ENCODE assay signal across 9 cellular contexts in the genomic region with DNA sequence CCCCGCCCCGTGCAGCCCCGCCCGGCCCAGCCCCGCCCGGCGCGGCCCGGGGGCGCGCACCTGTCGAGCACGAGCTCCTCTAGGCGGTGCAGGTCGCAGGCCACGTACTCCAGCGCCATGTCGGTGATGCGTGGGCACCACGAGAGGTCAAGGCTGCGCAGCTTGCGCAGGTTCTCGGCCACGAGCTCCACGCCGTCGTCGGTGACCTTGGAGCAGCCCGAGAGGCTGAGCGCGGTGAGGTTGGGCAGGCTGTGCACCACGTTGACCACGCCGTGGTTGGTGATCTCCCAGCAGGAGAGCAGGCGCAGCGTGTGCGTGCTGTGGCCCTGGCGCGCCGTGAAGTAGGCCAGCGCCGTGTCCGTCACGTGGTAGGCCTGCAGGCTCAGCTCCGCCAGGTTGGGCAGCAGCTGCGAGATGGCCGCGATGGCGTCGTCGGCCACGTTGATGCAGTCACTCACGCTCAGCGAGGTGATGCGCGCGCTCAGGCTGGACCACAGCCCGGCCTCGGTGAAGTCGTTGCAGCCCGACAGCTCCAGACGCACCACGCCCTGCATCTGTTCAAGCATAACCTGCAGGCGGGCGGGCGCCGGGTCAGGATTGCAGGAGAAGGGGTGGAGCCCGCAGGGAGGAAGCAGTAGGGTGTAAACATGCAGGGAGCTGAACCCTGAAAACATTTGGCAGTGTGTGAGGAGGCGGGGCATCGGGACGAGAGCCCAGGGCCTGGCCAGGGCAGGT. TPM values are rescaled to one million over a fixed set of nuclear protein-coding genes. Genes with fewer than 3 reads are reported as not detected.
DNase-seq lines count a peak whose midpoint lies in the region; ATAC-seq and TF ChIP-seq lines count a peak whose summit lies in the region.
"Had no signal": no experiment of that assay in that cellular context is flagged by ENCODE, and none has a peak within 500 bp of the region (broad histone marks: within the 10 kb centered on the region; RNA-seq: fewer than 3 reads in every experiment).

No MANE protein-coding gene starts in this region.

- H3K9ac ChIP-seq in smooth muscle cell (ENCODE audit: low read depth): no peak overlapping the region

- H3F3A ChIP-seq in smooth muscle cell (ENCODE audit: low read depth): no peaks in the 10 kb centered on the region

- peak overlapping the region; percentile 20 for H3K4me3 ChIP-seq in epithelial cell of esophagus (ENCODE audit: low read length)
- no peak overlapping the region for H3K4me3 ChIP-seq in smooth muscle cell

- no peaks in the 10 kb centered on the region for H3K36me3 Mint-ChIP-seq in activated CD4-positive, alpha-beta T cell treated with anti-CD3 and anti-CD28 coated beads, Interleukin-2, amount 10 ng/mL, durations not matched to agents 24 days and 14 days (ENCODE audit: low read depth)

- no peaks in the 10 kb centered on the region for H4K20me1 ChIP-seq in smooth muscle cell (ENCODE audit: low read depth)

- H3K4me1 ChIP-seq in smooth muscle cell (ENCODE audit: low read depth): peaks cover 6% of the 10 kb centered on the region

- DNase-seq in DMS79 treated with DMSO at 0.1 percent for 48 hours (lab: John Stamatoyannopoulos, UW) (peak; percentile 95), NCI-H1417 treated with DMSO at 0.1 percent for 48 hours (lab: John Stamatoyannopoulos, UW) (peak; percentile 54), epithelial cell of esophagus (ENCODE audit: low read depth) (peak; percentile 89), smooth muscle cell (lab: John Stamatoyannopoulos, UW; ENCODE audit: unreplicated experiment) (no peak)
- DNase-seq in activated CD4-positive, alpha-beta T cell treated with anti-CD3 and anti-CD28 coated beads, Interleukin-2, amount 10 ng/mL, durations not matched to agents 24 days and 14 days: peak; percentile 92
- DNase-seq: heart right ventricle had no signal

- peak overlapping the region; percentile 87 for H3K27ac Mint-ChIP-seq in activated CD4-positive, alpha-beta T cell treated with anti-CD3 and anti-CD28 coated beads, Interleukin-2, amount 10 ng/mL, durations not matched to agents 24 days and 14 days

- TF ChIP-seq CTCF in epithelial cell of esophagus (IDR thresholded peaks at IDR 0.05; ENCODE audit: insufficient read depth, low read depth, low read length, missing control alignments) (no peak), smooth muscle cell (IDR thresholded peaks at IDR 0.05; ENCODE audit: borderline replicate concordance, insufficient read depth, poor library complexity, severe bottlenecking) (no peak)

- H3K27ac ChIP-seq in smooth muscle cell (ENCODE audit: low read depth): no peak overlapping the region
- H3K27ac ChIP-seq: heart right ventricle had no signal

- peak overlapping the region; percentile 85 for H3K4me3 Mint-ChIP-seq in activated CD4-positive, alpha-beta T cell treated with anti-CD3 and anti-CD28 coated beads, Interleukin-2, amount 10 ng/mL, durations not matched to agents 24 days and 14 days

- no peaks in the 10 kb centered on the region for H3K36me3 ChIP-seq in smooth muscle cell (ENCODE audit: low read depth)
- H3K36me3 ChIP-seq: heart right ventricle had no signal

- H3K4me2 ChIP-seq in smooth muscle cell: peak overlapping the region; percentile 31

- 15% methylated on average over 60 of the region's 71 CpGs for WGBS in smooth muscle cell (ENCODE audit: low lambda C conversion rate)

- no peaks in the 10 kb centered on the region for H3K9me3 ChIP-seq in smooth muscle cell (replicated peaks; ENCODE audit: low read depth)
- H3K9me3 ChIP-seq: heart right ventricle had no signal

- intact Hi-C loops in activated CD4-positive, alpha-beta T cell treated with anti-CD3 and anti-CD28 coated beads, Interleukin-2, amount 10 ng/mL, durations not matched to agents 24 days and 14 days (cut with micrococcal nuclease): no loop called here

- H3K79me2 ChIP-seq in smooth muscle cell (ENCODE audit: low read depth): no peaks in the 10 kb centered on the region

- H3K4me1 Mint-ChIP-seq in activated CD4-positive, alpha-beta T cell treated with anti-CD3 and anti-CD28 coated beads, Interleukin-2, amount 10 ng/mL, durations not matched to agents 24 days and 14 days: peaks cover 15% of the 10 kb centered on the region

- H3K9me3 Mint-ChIP-seq in activated CD4-positive, alpha-beta T cell treated with anti-CD3 and anti-CD28 coated beads, Interleukin-2, amount 10 ng/mL, durations not matched to agents 24 days and 14 days: peaks cover 4% of the 10 kb centered on the region

- peaks cover 20% of the 10 kb centered on the region for H3K27me3 Mint-ChIP-seq in activated CD4-positive, alpha-beta T cell treated with anti-CD3 and anti-CD28 coated beads, Interleukin-2, amount 10 ng/mL, durations not matched to agents 24 days and 14 days

- no peak overlapping the region for H2AFZ ChIP-seq in smooth muscle cell (ENCODE audit: low read depth)

- H3K27me3 ChIP-seq in smooth muscle cell (ENCODE audit: low read depth): peaks cover 83% of the 10 kb centered on the region

- ATAC-seq in HG03521 (IDR thresholded peaks at IDR 0.05; ENCODE audit: unreplicated experiment): no peak
- ATAC-seq in GM21367 (IDR thresholded peaks at IDR 0.05; ENCODE audit: unreplicated experiment): no peak
- ATAC-seq in GM18868 (IDR thresholded peaks at IDR 0.05; ENCODE audit: unreplicated experiment): no peak

RNA-seq across cellular contexts. Expression of gene WDR24, which starts 5.3 kb away (rescaled TPM):
- 22.4 and 24.1 TPM in 2 replicates for total RNA-seq in activated CD4-positive, alpha-beta T cell treated with anti-CD3 and anti-CD28 coated beads, Interleukin-2, amount 10 ng/mL, durations not matched to agents 24 days and 14 days
- total RNA-seq in smooth muscle cell: 4.7 and 10.6 TPM in 2 replicates
- 19.3 and 22.2 TPM in 2 replicates for polyA plus RNA-seq in smooth muscle cell

RNA-seq across cellular contexts. Expression of gene FBXL16, which starts 10.1 kb away (rescaled TPM):
- total RNA-seq in activated CD4-positive, alpha-beta T cell treated with anti-CD3 and anti-CD28 coated beads, Interleukin-2, amount 10 ng/mL, durations not matched to agents 24 days and 14 days: 6.4 and 6.8 TPM in 2 replicates
- total RNA-seq in smooth muscle cell: 0.76 TPM in 1 of 2 replicates, not detected in the other
- polyA plus RNA-seq in smooth muscle cell: 0.17 TPM in 1 of 2 replicates, not detected in the other

RNA-seq across cellular contexts. Expression of gene JMJD8, which starts 11.4 kb away (rescaled TPM):
- total RNA-seq in activated CD4-positive, alpha-beta T cell treated with anti-CD3 and anti-CD28 coated beads, Interleukin-2, amount 10 ng/mL, durations not matched to agents 24 days and 14 days: 60.3 and 61.1 TPM in 2 replicates
- total RNA-seq in smooth muscle cell: 42.9 and 47.9 TPM in 2 replicates
- 92.5 and 95.1 TPM in 2 replicates for polyA plus RNA-seq in smooth muscle cell

RNA-seq across cellular contexts. Expression of gene STUB1, which starts 15.3 kb away (rescaled TPM):
- 90.2 and 93.8 TPM in 2 replicates for total RNA-seq in activated CD4-positive, alpha-beta T cell treated with anti-CD3 and anti-CD28 coated beads, Interleukin-2, amount 10 ng/mL, durations not matched to agents 24 days and 14 days
- 93.4 and 99.0 TPM in 2 replicates for total RNA-seq in smooth muscle cell
- 196 and 212 TPM in 2 replicates for polyA plus RNA-seq in smooth muscle cell

RNA-seq across cellular contexts. Expression of gene METRN, which starts 19.4 kb away (rescaled TPM):
- total RNA-seq in activated CD4-positive, alpha-beta T cell treated with anti-CD3 and anti-CD28 coated beads, Interleukin-2, amount 10 ng/mL, durations not matched to agents 24 days and 14 days: 27.7 and 30.2 TPM in 2 replicates
- 30.6 and 39.6 TPM in 2 replicates for total RNA-seq in smooth muscle cell
- polyA plus RNA-seq in smooth muscle cell: 170 and 193 TPM in 2 replicates
